Comparison of ENCODE assay signal across 33 cellular contexts in the genomic region with DNA sequence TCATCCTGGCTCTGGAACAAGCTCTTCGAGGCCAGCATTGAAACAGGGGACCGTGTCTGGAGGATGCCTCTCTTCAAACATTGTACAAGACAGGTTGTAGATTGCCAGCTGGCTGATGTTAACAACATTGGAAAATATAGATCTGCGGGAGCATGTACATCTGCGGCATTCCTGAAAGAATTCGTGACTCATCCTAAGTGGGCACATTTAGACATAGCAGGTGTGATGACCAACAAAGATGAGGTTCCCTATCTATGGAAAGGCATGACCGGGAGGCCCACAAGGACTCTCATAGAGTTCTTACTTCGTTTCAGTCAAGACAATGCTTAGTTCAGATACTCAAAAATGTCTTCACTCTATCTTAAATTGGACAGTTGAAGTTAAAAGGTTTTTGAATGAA. TPM values are rescaled to one million over a fixed set of nuclear protein-coding genes. Genes with fewer than 3 reads are reported as not detected.
DNase-seq lines count a peak whose midpoint lies in the region; ATAC-seq, FAIRE-seq and TF ChIP-seq lines count a peak whose summit lies in the region.
"Had no signal": no experiment of that assay in that cellular context is flagged by ENCODE, and none has a peak within 500 bp of the region (broad histone marks: within the 10 kb centered on the region; RNA-seq: fewer than 3 reads in every experiment).

No MANE protein-coding gene starts in this region.

- CTCF ChIA-PET in activated CD8-positive, alpha-beta memory T cell treated with anti-CD3 and anti-CD28 coated beads, Interleukin-2, amount 10 ng/mL, durations not matched to agents 7 days and 5 days (lab: Charles Lee) = no interaction called here
- CTCF ChIA-PET in HEK293T (lab: Yijun Ruan, JAX) = no interaction called here

- peaks cover 9% of the 10 kb centered on the region; the same call in 1 of the 2 replicates for H3K36me3 ChIP-seq in RWPE2 (ENCODE audit: low read depth)
- H3K36me3 ChIP-seq in brain microvascular endothelial cell (replicated peaks) = no peaks in the 10 kb centered on the region
- H3K36me3 ChIP-seq: gastrocnemius medialis, sigmoid colon, uterus had no signal

- H3K4me1 Mint-ChIP-seq in activated CD8-positive, alpha-beta memory T cell treated with anti-CD3 and anti-CD28 coated beads, Interleukin-2, amount 10 ng/mL, durations not matched to agents 7 days and 5 days = peaks cover 35% of the 10 kb centered on the region

- no peak overlapping the region for H3K4me3 Mint-ChIP-seq in activated CD8-positive, alpha-beta memory T cell treated with anti-CD3 and anti-CD28 coated beads, Interleukin-2, amount 10 ng/mL, durations not matched to agents 7 days and 5 days
- H3K4me3 Mint-ChIP-seq: activated CD8-positive, alpha-beta T cell treated with anti-CD3 and anti-CD28 coated beads, Interleukin-2, amount 10 ng/mL, durations not matched to agents 7 days and 5 days; activated naive CD8-positive, alpha-beta T cell treated with anti-CD3 and anti-CD28 coated beads, Interleukin-2, amount 10 ng/mL, durations not matched to agents 7 days and 5 days; B cell; dendritic cell treated with granulocyte-macrophage colony-stimulating factor and Interleukin-4, amounts not matched to agents 40 ng/mL and 50 ng/mL, for 4 days; endodermal cell; immature natural killer cell; memory B cell; stimulated activated memory B cell treated with anti-CD40 and anti-IgM and Interleukin-4, amounts not matched to agents 10 μg/mL and 1 μg/mL and 100 μg/mL, for 72 hours; T-helper 17 cell had no signal

- H3K4me3 ChIP-seq in RWPE2 (ENCODE audit: severe bottlenecking) (no peak overlapping the region), epithelial cell of esophagus (ENCODE audit: low read length) (no peak overlapping the region), brain microvascular endothelial cell (ENCODE audit: low read depth, low read length) (no peak overlapping the region)
- H3K4me3 ChIP-seq: ascending aorta, gastrocnemius medialis, sigmoid colon, uterus had no signal

- no peak for ATAC-seq in activated CD8-positive, alpha-beta memory T cell treated with anti-CD3 and anti-CD28 coated beads, Interleukin-2, amount 10 ng/mL, durations not matched to agents 7 days and 5 days
- ATAC-seq in RWPE2 (ENCODE audit: low read depth) (peak; percentile 30), HG03439 (IDR thresholded peaks at IDR 0.05; ENCODE audit: unreplicated experiment) (no peak)
- ATAC-seq: activated CD8-positive, alpha-beta T cell treated with anti-CD3 and anti-CD28 coated beads, Interleukin-2, amount 10 ng/mL, durations not matched to agents 7 days and 5 days; gastrocnemius medialis; stimulated activated memory B cell treated with anti-CD40 and anti-IgM and Interleukin-4, amounts not matched to agents 10 μg/mL and 1 μg/mL and 100 μg/mL, for 72 hours; T-helper 17 cell had no signal

- peaks cover 4% of the 10 kb centered on the region for H3K36me3 Mint-ChIP-seq in activated CD8-positive, alpha-beta memory T cell treated with anti-CD3 and anti-CD28 coated beads, Interleukin-2, amount 10 ng/mL, durations not matched to agents 7 days and 5 days
- H3K36me3 Mint-ChIP-seq: activated naive CD8-positive, alpha-beta T cell treated with anti-CD3 and anti-CD28 coated beads, Interleukin-2, amount 10 ng/mL, durations not matched to agents 7 days and 5 days; IgD-negative memory B cell; immature natural killer cell; memory B cell had no signal

- FAIRE-seq in urothelium cell line (lab: Jason Lieb, UNC) = no peak

- no peaks in the 10 kb centered on the region for H3K9me3 ChIP-seq in RWPE2 (ENCODE audit: severe bottlenecking)
- H3K9me3 ChIP-seq: ascending aorta, gastrocnemius medialis, sigmoid colon, uterus had no signal

- TF ChIP-seq CTCF in RWPE2 (IDR thresholded peaks at IDR 0.05; ENCODE audit: poor library complexity, severe bottlenecking) (no peak), epithelial cell of esophagus (IDR thresholded peaks at IDR 0.05; ENCODE audit: insufficient read depth, low read depth, low read length, missing control alignments) (no peak), brain microvascular endothelial cell (IDR thresholded peaks at IDR 0.05; ENCODE audit: low read depth, low read length, missing control alignments) (no peak)

- in situ Hi-C loops in brain microvascular endothelial cell (cut with HindIII; ENCODE audit: low pct_ligation_motif_present, low sequenced_read_pairs) = no loop called here

- peak overlapping the region; percentile 52 for H3K27ac Mint-ChIP-seq in activated CD8-positive, alpha-beta memory T cell treated with anti-CD3 and anti-CD28 coated beads, Interleukin-2, amount 10 ng/mL, durations not matched to agents 7 days and 5 days
- H3K27ac Mint-ChIP-seq: activated CD8-positive, alpha-beta T cell treated with anti-CD3 and anti-CD28 coated beads, Interleukin-2, amount 10 ng/mL, durations not matched to agents 7 days and 5 days; activated naive CD8-positive, alpha-beta T cell treated with anti-CD3 and anti-CD28 coated beads, Interleukin-2, amount 10 ng/mL, durations not matched to agents 7 days and 5 days; B cell; endodermal cell; immature natural killer cell; memory B cell; progenitor cell of endocrine pancreas; stimulated activated memory B cell treated with anti-CD40 and anti-IgM and Interleukin-4, amounts not matched to agents 10 μg/mL and 1 μg/mL and 100 μg/mL, for 72 hours; T-helper 17 cell had no signal

- H3K27ac ChIP-seq in RWPE2 (ENCODE audit: poor library complexity, severe bottlenecking) (peak overlapping the region; percentile 95), brain microvascular endothelial cell (no peak overlapping the region)
- H3K27ac ChIP-seq: gastrocnemius medialis, sigmoid colon had no signal

- DNase-seq in activated CD8-positive, alpha-beta memory T cell treated with anti-CD3 and anti-CD28 coated beads, Interleukin-2, amount 10 ng/mL, durations not matched to agents 7 days and 5 days = no peak
- no peak for DNase-seq in activated CD8-positive, alpha-beta memory T cell treated with anti-CD3 and anti-CD28 coated beads, Interleukin-2, amount 50 U/mL, for 4 hours
- DNase-seq in RWPE2 (ENCODE audit: low spot score) (no peak), epithelial cell of esophagus (ENCODE audit: low read depth) (peak; percentile 78), urothelium cell line (ENCODE audit: low spot score) (peak; percentile 54), brain microvascular endothelial cell (no peak), HEK293T (ENCODE audit: extremely low spot score) (no peak)
- DNase-seq: activated CD4-positive, alpha-beta T cell treated with anti-CD3 and anti-CD28 coated beads for 1 hour; activated CD8-positive, alpha-beta T cell treated with anti-CD3 and anti-CD28 coated beads, Interleukin-2, amount 10 ng/mL, durations not matched to agents 7 days and 5 days; activated gamma-delta T cell; activated naive CD8-positive, alpha-beta T cell treated with anti-CD3 and anti-CD28 coated beads, Interleukin-2, amount 10 ng/mL, durations not matched to agents 7 days and 5 days; central memory CD4-positive, alpha-beta T cell; endodermal cell; gastrocnemius medialis; hypothalamus; immature natural killer cell; NCI-H1417; NCI-H446; NCI-H774; sigmoid colon; stimulated activated CD4-positive, alpha-beta T cell treated with anti-CD3 and anti-CD28 coated beads, Interleukin-4, amount 100 ng/mL, for 4 hours; T-helper 17 cell; uterus had no signal

- H3K27me3 ChIP-seq in RWPE2 (ENCODE audit: insufficient read depth, poor library complexity, severe bottlenecking) (no peaks in the 10 kb centered on the region), brain microvascular endothelial cell (replicated peaks) (no peaks in the 10 kb centered on the region)
- H3K27me3 ChIP-seq: ascending aorta, gastrocnemius medialis, sigmoid colon, uterus had no signal

- peaks cover 37% of the 10 kb centered on the region for H3K4me1 ChIP-seq in RWPE2 (ENCODE audit: insufficient read depth, poor library complexity, severe bottlenecking)

- POLR2A ChIA-PET in HEK293T (lab: Yijun Ruan, JAX) = no interaction called here

- H3K9me3 Mint-ChIP-seq in activated CD8-positive, alpha-beta memory T cell treated with anti-CD3 and anti-CD28 coated beads, Interleukin-2, amount 10 ng/mL, durations not matched to agents 7 days and 5 days (ENCODE audit: low read depth) = no peaks in the 10 kb centered on the region
- H3K9me3 Mint-ChIP-seq: dendritic cell treated with granulocyte-macrophage colony-stimulating factor and Interleukin-4, amounts not matched to agents 40 ng/mL and 50 ng/mL, for 4 days; IgD-negative memory B cell; immature natural killer cell; memory B cell; stimulated activated memory B cell treated with anti-CD40 and anti-IgM and Interleukin-4, amounts not matched to agents 10 μg/mL and 1 μg/mL and 100 μg/mL, for 72 hours had no signal

- no peaks in the 10 kb centered on the region for H3K27me3 Mint-ChIP-seq in activated CD8-positive, alpha-beta memory T cell treated with anti-CD3 and anti-CD28 coated beads, Interleukin-2, amount 10 ng/mL, durations not matched to agents 7 days and 5 days
- H3K27me3 Mint-ChIP-seq: B cell; dendritic cell treated with granulocyte-macrophage colony-stimulating factor and Interleukin-4, amounts not matched to agents 40 ng/mL and 50 ng/mL, for 4 days; IgD-negative memory B cell; memory B cell; stimulated activated memory B cell treated with anti-CD40 and anti-IgM and Interleukin-4, amounts not matched to agents 10 μg/mL and 1 μg/mL and 100 μg/mL, for 72 hours; T-helper 17 cell had no signal

TF ChIP-seq in HEK293T, 16 proteins besides CTCF, POLR2A, EP300 and RAD21 (continues in another document):
- TF ChIP-seq, protein P1, sequence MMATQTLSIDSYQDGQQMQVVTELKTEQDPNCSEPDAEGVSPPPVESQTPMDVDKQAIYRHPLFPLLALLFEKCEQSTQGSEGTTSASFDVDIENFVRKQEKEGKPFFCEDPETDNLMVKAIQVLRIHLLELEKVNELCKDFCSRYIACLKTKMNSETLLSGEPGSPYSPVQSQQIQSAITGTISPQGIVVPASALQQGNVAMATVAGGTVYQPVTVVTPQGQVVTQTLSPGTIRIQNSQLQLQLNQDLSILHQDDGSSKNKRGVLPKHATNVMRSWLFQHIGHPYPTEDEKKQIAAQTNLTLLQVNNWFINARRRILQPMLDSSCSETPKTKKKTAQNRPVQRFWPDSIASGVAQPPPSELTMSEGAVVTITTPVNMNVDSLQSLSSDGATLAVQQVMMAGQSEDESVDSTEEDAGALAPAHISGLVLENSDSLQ (IDR thresholded peaks at IDR 0.05) = no peak
- no peak for TF ChIP-seq LEF1 (IDR thresholded peaks at IDR 0.05; ENCODE audit: borderline replicate concordance)
- no peak for TF ChIP-seq HDGF (IDR thresholded peaks at IDR 0.05; ENCODE audit: borderline replicate concordance)
- no peak for TF ChIP-seq SP1 (IDR thresholded peaks at IDR 0.05)
- TF ChIP-seq NFRKB (IDR thresholded peaks at IDR 0.05) = no peak
- TF ChIP-seq SUZ12 (IDR thresholded peaks at IDR 0.05) = no peak
- no peak for TF ChIP-seq FOXM1 (IDR thresholded peaks at IDR 0.05; ENCODE audit: borderline replicate concordance)
- no peak for TF ChIP-seq ARNT (IDR thresholded peaks at IDR 0.05)
- TF ChIP-seq ZNF384 (IDR thresholded peaks at IDR 0.05) = no peak
- TF ChIP-seq FOXK2 (IDR thresholded peaks at IDR 0.05) = no peak

RNA-seq across cellular contexts. Expression of gene CDKN1A, which starts 3.6 kb away (rescaled TPM):
- 100 to 1,000 TPM in 1 of 2 experiments, 10 to 100 TPM in 1; 67.5 to 109 TPM for total RNA-seq in activated CD8-positive, alpha-beta memory T cell treated with anti-CD3 and anti-CD28 coated beads, Interleukin-2, amount 10 ng/mL, durations not matched to agents 7 days and 5 days

RNA-seq across cellular contexts. Expression of gene RAB44, which starts 22.7 kb away (rescaled TPM):
- not detected for total RNA-seq in activated CD8-positive, alpha-beta memory T cell treated with anti-CD3 and anti-CD28 coated beads, Interleukin-2, amount 10 ng/mL, durations not matched to agents 7 days and 5 days
- total RNA-seq: A673; activated CD8-positive, alpha-beta T cell treated with anti-CD3 and anti-CD28 coated beads, Interleukin-2, amount 10 ng/mL, durations not matched to agents 7 days and 5 days; activated naive CD8-positive, alpha-beta T cell treated with anti-CD3 and anti-CD28 coated beads, Interleukin-2, amount 10 ng/mL, durations not matched to agents 7 days and 5 days; endodermal cell; M059J; progenitor cell of endocrine pancreas had no signal

Comparison
In these comparisons a context has a peak if more than half of its experiments do, and no peak if none do; other contexts are left out.
1. DNase-seq: peak in epithelial cell of esophagus (single experiment) and urothelium cell line (single experiment); none in activated CD8-positive, alpha-beta memory T cell treated with anti-CD3 and anti-CD28 coated beads, Interleukin-2, amount 10 ng/mL, durations not matched to agents 7 days and 5 days (single experiment), activated CD8-positive, alpha-beta memory T cell treated with anti-CD3 and anti-CD28 coated beads, Interleukin-2, amount 50 U/mL, for 4 hours (single experiment), RWPE2 (single experiment), brain microvascular endothelial cell (single experiment) and HEK293T (single experiment).